10 cellular contexts compared by ENCODE assay signal in genomic region chr2:233124449-233125080, GRCh38.
DNase-seq lines count a peak whose midpoint lies in the region; ATAC-seq and TF ChIP-seq lines count a peak whose summit lies in the region.
"Had no signal": no experiment of that assay in that cellular context is flagged by ENCODE, and none has a peak within 500 bp of the region (broad histone marks: within the 10 kb centered on the region; RNA-seq: fewer than 3 reads in every experiment).

No MANE protein-coding gene starts in this region.

- ATAC-seq in GM18873 (IDR thresholded peaks at IDR 0.05; ENCODE audit: low FRiP score, unreplicated experiment): peak; percentile 61
- peak; percentile 93 for ATAC-seq in GM21825 (IDR thresholded peaks at IDR 0.05; ENCODE audit: unreplicated experiment)
- ATAC-seq in HG03575 (IDR thresholded peaks at IDR 0.05; ENCODE audit: extremely low read depth, insufficient number of reproducible peaks, low FRiP score, unreplicated experiment): peak; percentile 40
- no peak for ATAC-seq in GM18520 (IDR thresholded peaks at IDR 0.05; ENCODE audit: unreplicated experiment)

- H3K36me3 ChIP-seq in uterus: no peaks in the 10 kb centered on the region
- H3K36me3 ChIP-seq: neural progenitor cell had no signal

- TF ChIP-seq CTCF in uterus (IDR thresholded peaks at IDR 0.05): no peak

- intact Hi-C loops in uterus (cut with DNase I; ENCODE audit: low total_unique reads): no loop called here

- H3K4me1 ChIP-seq in uterus: no peaks in the 10 kb centered on the region
- H3K4me1 ChIP-seq: neural progenitor cell had no signal

- H3K9me3 ChIP-seq in uterus: no peaks in the 10 kb centered on the region

- no peak overlapping the region for H3K4me3 ChIP-seq in uterus
- H3K4me3 ChIP-seq: neural progenitor cell had no signal

- no peak for TF ChIP-seq POLR2A in uterus (IDR thresholded peaks at IDR 0.05)

- H3K27ac ChIP-seq in uterus: no peak overlapping the region
- H3K27ac ChIP-seq: neural progenitor cell had no signal

- DNase-seq in putamen (ENCODE audit: low spot score) (peak; percentile 35), uterus (no peak), HCEC 1CT (no peak), iPS-NIHi11 (ENCODE audit: low spot score) (no peak)
- DNase-seq: activated naive CD4-positive, alpha-beta T cell had no signal

- H3K27me3 ChIP-seq in uterus: no peaks in the 10 kb centered on the region
- H3K27me3 ChIP-seq: neural progenitor cell had no signal
